In genomic region chr20:36141310-36141709, GRCh38 we compare ENCODE assay signal across 17 cellular contexts. TPM values are rescaled to one million over a fixed set of nuclear protein-coding genes. Genes with fewer than 3 reads are reported as not detected.
A peak's percentile ranks its signal among the peaks of the same experiment; 100 is the strongest.
DNase-seq lines count a peak whose midpoint lies in the region; ATAC-seq and TF ChIP-seq lines count a peak whose summit lies in the region.
"Had no signal": no experiment of that assay in that cellular context is flagged by ENCODE, and none has a peak within 500 bp of the region (broad histone marks: within the 10 kb centered on the region; RNA-seq: fewer than 3 reads in every experiment).

No MANE protein-coding gene starts in this region.

- H3K9me3 Mint-ChIP-seq in HFFc6 (no peaks in the 10 kb centered on the region), nephron (no peaks in the 10 kb centered on the region)
- H3K9me3 Mint-ChIP-seq: CD8-positive, alpha-beta T cell; T-helper 1 cell treated with Interleukin-12 subunit alpha and Interleukin-12 subunit beta and Interleukin-4 antibody, amounts not matched to agents 30 μg/mL and 1 μg/mL, for 36 hours had no signal

- H3K4me1 ChIP-seq in DOHH2 (ENCODE audit: control insufficient read depth, low read length) (peaks cover 50% of the 10 kb centered on the region), smooth muscle cell (ENCODE audit: low read depth) (no peaks in the 10 kb centered on the region)

- H3K79me2 ChIP-seq in DOHH2 (ENCODE audit: control insufficient read depth, low read length) (no peaks in the 10 kb centered on the region), smooth muscle cell (ENCODE audit: low read depth) (no peaks in the 10 kb centered on the region)

- TF ChIP-seq CTCF in DOHH2 (IDR thresholded peaks at IDR 0.05; ENCODE audit: low read depth, low read length, poor library complexity, severe bottlenecking): peak; percentile 37
- peak; percentile 22; the same call in 1 of the 2 replicates for TF ChIP-seq CTCF in HFFc6 (IDR thresholded peaks at IDR 0.05)
- no peak for TF ChIP-seq CTCF in nephron (IDR thresholded peaks at IDR 0.05; ENCODE audit: unreplicated experiment in 3 of 3)
- no peak for TF ChIP-seq CTCF in smooth muscle cell (IDR thresholded peaks at IDR 0.05; ENCODE audit: borderline replicate concordance, insufficient read depth, poor library complexity, severe bottlenecking)

- H3K4me3 Mint-ChIP-seq in HFFc6: no peak overlapping the region
- no peak overlapping the region for H3K4me3 Mint-ChIP-seq in nephron
- H3K4me3 Mint-ChIP-seq: CD8-positive, alpha-beta T cell; T-helper 1 cell treated with Interleukin-12 subunit alpha and Interleukin-12 subunit beta and Interleukin-4 antibody, amounts not matched to agents 30 μg/mL and 1 μg/mL, for 36 hours had no signal

- H3K36me3 Mint-ChIP-seq in HFFc6 (ENCODE audit: low read depth) (no peaks in the 10 kb centered on the region), nephron (ENCODE audit: low read depth) (no peaks in the 10 kb centered on the region)
- H3K36me3 Mint-ChIP-seq: CD8-positive, alpha-beta T cell had no signal

- H3K9me3 ChIP-seq in DOHH2 (ENCODE audit: control insufficient read depth, insufficient read depth, low read length): no peaks in the 10 kb centered on the region
- no peaks in the 10 kb centered on the region for H3K9me3 ChIP-seq in smooth muscle cell (replicated peaks; ENCODE audit: low read depth)

- H3K27me3 Mint-ChIP-seq in HFFc6 (ENCODE audit: insufficient read depth) (peaks cover 22% of the 10 kb centered on the region), nephron (ENCODE audit: low read depth) (peaks cover 5% of the 10 kb centered on the region)

- DNase-seq in HFFc6 (no peak), SK-MEL-5 (ENCODE audit: low read depth, low spot score) (peak; percentile 30), NCI-H2029 (lab: John Stamatoyannopoulos, UW) (no peak), smooth muscle cell (lab: John Stamatoyannopoulos, UW; ENCODE audit: unreplicated experiment) (no peak), cerebellar nuclear complex (lab: John Stamatoyannopoulos, UW) (no peak)
- DNase-seq: CD8-positive, alpha-beta T cell; DND-41; GF-D8; KG1; NCI-H187 treated with DMSO at 0.1 percent for 48 hours; NCI-H2227 treated with DMSO at 0.1 percent for 48 hours; NCI-H524 treated with DMSO at 0.1 percent for 48 hours had no signal

- no peaks in the 10 kb centered on the region for H3K27me3 ChIP-seq in DOHH2 (ENCODE audit: control insufficient read depth, low read length)
- no peaks in the 10 kb centered on the region for H3K27me3 ChIP-seq in smooth muscle cell (ENCODE audit: low read depth)

- H3K9me2 ChIP-seq in DOHH2 (replicated peaks; ENCODE audit: control insufficient read depth, low read length): no peaks in the 10 kb centered on the region

- H3K27ac Mint-ChIP-seq in HFFc6 (no peak overlapping the region), nephron (peak overlapping the region in 2 of 3 experiments; percentile 49 to 65)
- H3K27ac Mint-ChIP-seq: CD8-positive, alpha-beta T cell; T-helper 1 cell treated with Interleukin-12 subunit alpha and Interleukin-12 subunit beta and Interleukin-4 antibody, amounts not matched to agents 30 μg/mL and 1 μg/mL, for 36 hours had no signal

- no peak overlapping the region for H2AFZ ChIP-seq in smooth muscle cell (ENCODE audit: low read depth)

- H3F3A ChIP-seq in DOHH2 (ENCODE audit: control insufficient read depth, insufficient read depth) (peaks cover 13% of the 10 kb centered on the region), smooth muscle cell (ENCODE audit: low read depth) (no peaks in the 10 kb centered on the region)

- H3K4me2 ChIP-seq in DOHH2 (ENCODE audit: low read length) (no peak overlapping the region), smooth muscle cell (no peak overlapping the region)

- peaks cover 13% of the 10 kb centered on the region for H3K4me1 Mint-ChIP-seq in HFFc6 (ENCODE audit: low read depth)
- peaks cover 20% of the 10 kb centered on the region for H3K4me1 Mint-ChIP-seq in nephron

- no peak for ATAC-seq in GM21576 (IDR thresholded peaks at IDR 0.05; ENCODE audit: unreplicated experiment)
- ATAC-seq: CD8-positive, alpha-beta T cell had no signal

- no peak overlapping the region for H3K4me3 ChIP-seq in DOHH2 (ENCODE audit: low read length)
- no peak overlapping the region for H3K4me3 ChIP-seq in smooth muscle cell

- H3K27ac ChIP-seq in DOHH2 (ENCODE audit: low read depth, low read length): no peak overlapping the region
- H3K27ac ChIP-seq in smooth muscle cell (ENCODE audit: low read depth): no peak overlapping the region
- H3K27ac ChIP-seq: HL-60 had no signal

- no peaks in the 10 kb centered on the region for H4K20me1 ChIP-seq in DOHH2 (ENCODE audit: control insufficient read depth, insufficient read depth, low read depth, low read length)
- H4K20me1 ChIP-seq in smooth muscle cell (ENCODE audit: low read depth): no peaks in the 10 kb centered on the region

- in situ Hi-C loops in SK-MEL-5 (cut with HindIII; ENCODE audit: low pct_unique_long_range_greater_than_20kb, low sequenced_read_pairs): no loop called here

- H3K36me3 ChIP-seq in DOHH2 (ENCODE audit: control insufficient read depth, low read length): no peaks in the 10 kb centered on the region
- no peaks in the 10 kb centered on the region for H3K36me3 ChIP-seq in smooth muscle cell (ENCODE audit: low read depth)

- 79% methylated on average over 2 of the region's 2 CpGs for WGBS in smooth muscle cell (ENCODE audit: low lambda C conversion rate)

- no peak overlapping the region for H3K9ac ChIP-seq in smooth muscle cell (ENCODE audit: low read depth)

RNA-seq across cellular contexts. Expression of gene EPB41L1, which starts 13.2 kb away (rescaled TPM):
- 10 to 100 TPM; 41.9 to 51.0 (median 43.4) TPM for total RNA-seq in HFFc6 (2021; fragmentation: NEBNext Ultra II Directional; extraction: Animal tissue kit (Norgen Biotek cat#: 25700))
- 6.0 and 9.8 TPM in 2 replicates for total RNA-seq in SK-MEL-5 (2014; rRNA removed; shearing (Covaris generic))
- 26.8 and 39.1 TPM in 2 replicates for polyA plus RNA-seq in SK-MEL-5 (2015; cell fraction: cytosol; rRNA removed)
- polyA plus RNA-seq in SK-MEL-5 (2015; cell fraction: nucleus; rRNA removed): 7.1 and 7.6 TPM in 2 replicates
- total RNA-seq in smooth muscle cell: 18.0 and 29.4 TPM in 2 replicates
- 14.8 and 20.4 TPM in 2 replicates for polyA plus RNA-seq in smooth muscle cell

Comparison
In these comparisons a context has a peak if more than half of its experiments do, and no peak if none do; other contexts are left out.
1. CTCF ChIP-seq: peak in DOHH2 (single experiment) and HFFc6 (single experiment); none in nephron (0 of 3) and smooth muscle cell (single experiment).